3 cellular contexts compared by ENCODE assay signal in genomic region chr15:43710431-43711131, GRCh38. TPM values are rescaled to one million over a fixed set of nuclear protein-coding genes. Genes with fewer than 3 reads are reported as not detected.
"Had no signal": no experiment of that assay in that cellular context is flagged by ENCODE, and none has a peak within 500 bp of the region (broad histone marks: within the 10 kb centered on the region; RNA-seq: fewer than 3 reads in every experiment).

No MANE protein-coding gene starts in this region.

RNA-seq across cellular contexts. Expression of gene CKMT1A, which starts 16.9 kb away (rescaled TPM):
- total RNA-seq: M059J, Right ventricle myocardium superior, SJSA1 had no signal
